ENCODE assay signal across 19 cellular contexts in the genomic region with DNA sequence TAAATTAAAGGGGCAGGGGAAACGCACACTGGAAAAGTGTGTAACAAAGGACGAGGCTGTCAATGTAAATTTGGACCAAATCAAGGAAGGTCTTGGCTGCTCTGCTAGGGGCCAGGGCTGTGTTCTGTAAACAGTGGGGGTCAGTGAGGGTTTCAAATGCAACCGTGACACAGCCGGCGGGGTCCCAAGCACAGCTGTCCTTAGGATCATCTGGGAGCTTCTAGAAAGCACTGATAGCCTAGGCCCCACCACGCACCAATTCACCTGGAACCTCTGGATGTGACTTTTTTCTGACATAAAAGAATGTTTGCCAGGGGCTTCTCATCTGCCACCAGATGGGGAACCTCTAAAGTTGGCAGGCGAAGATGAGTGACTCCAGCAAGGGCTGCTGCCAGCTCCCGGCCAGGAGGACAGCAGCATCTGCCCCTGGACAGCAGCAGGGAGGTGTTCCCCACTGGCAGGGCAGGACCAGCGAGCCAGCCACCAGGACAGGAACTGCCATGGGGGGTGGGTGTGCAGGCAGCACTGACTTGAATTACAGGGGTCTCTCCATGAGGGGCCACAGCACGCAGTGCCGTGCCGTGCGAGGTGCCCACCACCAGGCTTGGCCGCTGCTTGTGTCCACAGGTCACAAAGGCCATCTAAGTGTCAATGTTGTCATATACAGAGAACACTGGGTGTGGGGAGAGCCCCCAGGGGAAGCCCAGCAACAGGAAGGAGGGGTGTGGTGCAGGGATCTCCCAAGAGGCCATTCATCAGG.
DNase-seq lines count a peak whose midpoint lies in the region; ATAC-seq and TF ChIP-seq lines count a peak whose summit lies in the region.
"Had no signal": no experiment of that assay in that cellular context is flagged by ENCODE, and none has a peak within 500 bp of the region (broad histone marks: within the 10 kb centered on the region; RNA-seq: fewer than 3 reads in every experiment).

No MANE protein-coding gene starts in this region.

- H3K9me3 Mint-ChIP-seq in stimulated activated naive CD8-positive, alpha-beta T cell treated with anti-CD3 and anti-CD28 coated beads, Interleukin-15, amount 100 ng/mL, for 72 hours, result peaks cover 0 to 6% of the 10 kb centered on the region in 2 donors
- no peaks in the 10 kb centered on the region for H3K9me3 Mint-ChIP-seq in neural crest cell

- ATAC-seq in stimulated activated naive CD8-positive, alpha-beta T cell treated with anti-CD3 and anti-CD28 coated beads, Interleukin-15, amount 100 ng/mL, for 72 hours, result peak; percentile 18
- ATAC-seq in stimulated activated naive CD8-positive, alpha-beta T cell treated with anti-CD3 and anti-CD28 coated beads, Interleukin-15, Interleukin-2, amounts not matched to agents 100 U/mL and 50 U/mL, for 24 hours, result no peak
- ATAC-seq in upper lobe of left lung (ENCODE audit: low FRiP score in 2 of 2), result no peak
- ATAC-seq: GM12878 had no signal

- H3K27me3 ChIP-seq in upper lobe of left lung, result no peaks in the 10 kb centered on the region

- peak overlapping the region in 1 of 2 donors; percentile 87 for H3K27ac Mint-ChIP-seq in stimulated activated naive CD8-positive, alpha-beta T cell treated with anti-CD3 and anti-CD28 coated beads, Interleukin-15, amount 100 ng/mL, for 72 hours
- H3K27ac Mint-ChIP-seq in neural crest cell (ENCODE audit: unreplicated experiment), result peak overlapping the region; percentile 46
- H3K27ac Mint-ChIP-seq: B cell; CD4-positive, CD25-positive, alpha-beta regulatory T cell; CD8-positive, alpha-beta memory T cell had no signal

- H3K36me3 ChIP-seq in upper lobe of left lung, result no peaks in the 10 kb centered on the region

- H3K4me3 ChIP-seq in upper lobe of left lung, result no peak overlapping the region
- H3K4me3 ChIP-seq: GM12878 had no signal

- TF ChIP-seq CTCF in neural crest cell (conservative IDR thresholded peaks at IDR 0.05), result no peak
- no peak for TF ChIP-seq CTCF in upper lobe of left lung (IDR thresholded peaks at IDR 0.05)

- H3K27me3 Mint-ChIP-seq in stimulated activated naive CD8-positive, alpha-beta T cell treated with anti-CD3 and anti-CD28 coated beads, Interleukin-15, amount 100 ng/mL, for 72 hours, result peaks cover 17% of the 10 kb centered on the region
- no peaks in the 10 kb centered on the region for H3K27me3 Mint-ChIP-seq in neural crest cell (ENCODE audit: low read depth)
- H3K27me3 Mint-ChIP-seq: B cell had no signal

- H3K27ac ChIP-seq in upper lobe of left lung, result no peak overlapping the region
- H3K27ac ChIP-seq: HL-60 had no signal

- no peaks in the 10 kb centered on the region for H3K4me1 Mint-ChIP-seq in stimulated activated naive CD8-positive, alpha-beta T cell treated with anti-CD3 and anti-CD28 coated beads, Interleukin-15, amount 100 ng/mL, for 72 hours
- H3K4me1 Mint-ChIP-seq in neural crest cell, result peaks cover 54% of the 10 kb centered on the region
- H3K4me1 Mint-ChIP-seq: B cell; CD4-positive, CD25-positive, alpha-beta regulatory T cell; CD8-positive, alpha-beta memory T cell had no signal

- no peaks in the 10 kb centered on the region for H3K36me3 Mint-ChIP-seq in neural crest cell (ENCODE audit: low read depth)
- H3K36me3 Mint-ChIP-seq: CD4-positive, CD25-positive, alpha-beta regulatory T cell; CD8-positive, alpha-beta memory T cell had no signal

- H3K9me3 ChIP-seq in upper lobe of left lung, result no peaks in the 10 kb centered on the region

- no peak overlapping the region for H3K4me3 Mint-ChIP-seq in stimulated activated naive CD8-positive, alpha-beta T cell treated with anti-CD3 and anti-CD28 coated beads, Interleukin-15, amount 100 ng/mL, for 72 hours
- no peak overlapping the region for H3K4me3 Mint-ChIP-seq in neural crest cell
- H3K4me3 Mint-ChIP-seq: B cell; CD4-positive, CD25-positive, alpha-beta regulatory T cell; CD8-positive, alpha-beta memory T cell had no signal

- TF ChIP-seq POLR2A in upper lobe of left lung (IDR thresholded peaks at IDR 0.05), result no peak

- no peak for DNase-seq in stimulated activated naive CD8-positive, alpha-beta T cell treated with anti-CD3 and anti-CD28 coated beads, Interleukin-15, amount 100 ng/mL, for 72 hours
- DNase-seq in stimulated activated naive CD8-positive, alpha-beta T cell treated with anti-CD3 and anti-CD28 coated beads, Interleukin-15, Interleukin-2, amounts not matched to agents 100 U/mL and 50 U/mL, for 24 hours, result no peak
- no peak for DNase-seq in neural crest cell (ENCODE audit: low read depth, low spot score)
- peak; percentile 15 to 71 for DNase-seq in upper lobe of left lung
- no peak for DNase-seq in RKO (ENCODE audit: low spot score)
- no peak for DNase-seq in epidermal melanocyte (ENCODE audit: insufficient read length, low spot score)
- DNase-seq: C1 segment of cervical spinal cord; CD4-positive, CD25-positive, alpha-beta regulatory T cell; CD8-positive, alpha-beta memory T cell; COR-L47; DMS 273 treated with DMSO at 0.1 percent for 48 hours; DMS53; DND-41; EL; HCEC 1CT; IMR-90 had no signal

- 65 to 84% methylated on average over 5 to 14 of the region's 14 CpGs for WGBS in upper lobe of left lung, 2 donors

- no peaks in the 10 kb centered on the region for H3K4me1 ChIP-seq in upper lobe of left lung

- TF ChIP-seq EP300 in upper lobe of left lung (IDR thresholded peaks at IDR 0.05), result no peak

Comparison
In these comparisons a context has a peak if more than half of its experiments do, and no peak if none do; other contexts are left out.
1. DNase-seq: peak in upper lobe of left lung (2 of 2); none in stimulated activated naive CD8-positive, alpha-beta T cell treated with anti-CD3 and anti-CD28 coated beads, Interleukin-15, amount 100 ng/mL, for 72 hours (0 of 2), stimulated activated naive CD8-positive, alpha-beta T cell treated with anti-CD3 and anti-CD28 coated beads, Interleukin-15, Interleukin-2, amounts not matched to agents 100 U/mL and 50 U/mL, for 24 hours (single experiment), neural crest cell (single experiment), RKO (single experiment) and epidermal melanocyte (single experiment).